ENCODE assay signal across 8 cellular contexts in the genomic region with DNA sequence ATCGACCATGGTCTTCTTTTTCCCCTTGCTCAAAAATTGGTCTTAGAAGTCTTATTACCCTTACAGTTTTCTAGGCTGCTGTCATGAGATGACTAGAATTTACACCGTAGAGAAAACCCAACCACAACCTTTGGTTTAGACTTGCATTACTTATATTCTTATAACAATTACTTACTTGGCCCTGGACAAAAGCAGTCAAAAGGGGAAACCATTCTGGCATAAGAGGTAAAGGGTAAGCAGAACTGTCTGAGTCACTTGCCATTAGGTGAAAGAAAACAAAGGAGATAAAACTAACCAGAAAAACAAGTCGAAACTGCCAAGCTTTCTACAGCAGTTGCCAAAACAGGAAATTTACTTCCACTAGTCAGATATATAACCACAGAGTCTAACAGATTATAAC. TPM values are rescaled to one million over a fixed set of nuclear protein-coding genes. Genes with fewer than 3 reads are reported as not detected.
DNase-seq lines count a peak whose midpoint lies in the region; ATAC-seq and TF ChIP-seq lines count a peak whose summit lies in the region.

No MANE protein-coding gene starts in this region.

- peaks cover 49% of the 10 kb centered on the region for H3K4me1 Mint-ChIP-seq in mesothelial cell of epicardium

- 33 to 46% (median 34%) methylated on average over 3 of the region's 3 CpGs for WGBS in adrenal gland, 4 donors

- no peak overlapping the region for H3K4me3 Mint-ChIP-seq in mesothelial cell of epicardium

- no peaks in the 10 kb centered on the region for H3K27me3 ChIP-seq in adrenal gland

- POLR2A ChIA-PET in GM10248 (lab: Yijun Ruan, JAX) = no interaction called here

- ATAC-seq in GM21576 (IDR thresholded peaks at IDR 0.05; ENCODE audit: unreplicated experiment) = peak; percentile 72

- H3K9me3 ChIP-seq in adrenal gland (replicated peaks in 1 of 3) = peaks cover 0 to 5% (median 0%) of the 10 kb centered on the region in 3 donors

- H3K9me3 Mint-ChIP-seq in mesothelial cell of epicardium = peaks cover 14% of the 10 kb centered on the region

- peaks cover 0 to 7% of the 10 kb centered on the region in 2 donors for H3K36me3 ChIP-seq in adrenal gland (replicated peaks in 1 of 2)

- DNase-seq in GM10248 (ENCODE audit: extremely low spot score) (peak; percentile 28), adrenal gland (no peak), mesothelial cell of epicardium (ENCODE audit: low spot score in 2 of 2, unreplicated experiment in 2 of 2) (no peak), hippocampal formation (lab: John Stamatoyannopoulos, UW) (no peak), G401 (ENCODE audit: low spot score) (no peak), NCI-H146 treated with DMSO at 0.1 percent for 48 hours (lab: John Stamatoyannopoulos, UW; ENCODE audit: unreplicated experiment) (no peak)
- DNase-seq in Jurkat, Clone E6-1 (ENCODE audit: low read depth, low spot score) = peak; percentile 71

- peaks cover 54 to 78% of the 10 kb centered on the region in 2 donors for H3K4me1 ChIP-seq in adrenal gland (replicated peaks in 1 of 2)

- intact Hi-C loops in adrenal gland (cut with DNase I) = no loop called here

- H3K36me3 Mint-ChIP-seq in mesothelial cell of epicardium = peaks cover 26% of the 10 kb centered on the region

- H3K27me3 Mint-ChIP-seq in mesothelial cell of epicardium (ENCODE audit: low read depth) = no peaks in the 10 kb centered on the region

- CTCF ChIA-PET in GM10248 (lab: Yijun Ruan, JAX) = no interaction called here

- peak overlapping the region; percentile 35 for H3K4me3 ChIP-seq in Jurkat, Clone E6-1 (ENCODE audit: low read length)
- H3K4me3 ChIP-seq in adrenal gland = no peak overlapping the region

- TF ChIP-seq CTCF in GM10248 (IDR thresholded peaks at IDR 0.05; ENCODE audit: control extremely low read depth, extremely low read depth, low read depth, missing control alignments) (no peak), adrenal gland (IDR thresholded peaks at IDR 0.05) (no peak), mesothelial cell of epicardium (IDR thresholded peaks at IDR 0.05; ENCODE audit: unreplicated experiment) (no peak)

- TF ChIP-seq POLR2A in adrenal gland (IDR thresholded peaks at IDR 0.05) = no peak

- H3K27ac Mint-ChIP-seq in mesothelial cell of epicardium = peak overlapping the region; percentile 70

- in situ Hi-C loops in G401 (cut with HindIII; ENCODE audit: low sequenced_read_pairs) = no loop called here

- peak overlapping the region in 4 of 5 donors; percentile 28 to 83 (median 36) for H3K27ac ChIP-seq in adrenal gland

RNA-seq across cellular contexts. Expression of a gene that starts 17.9 kb away (rescaled TPM):
- 27.6 TPM for polyA plus RNA-seq in Jurkat, Clone E6-1 (2012; ENCODE audit: insufficient read depth, insufficient read length)
- total RNA-seq in adrenal gland (100 to 1,000 TPM in 7 of 8 donors, 10 to 100 TPM in 1; 97.5 to 363 (median 206) TPM), mesothelial cell of epicardium (73.0 to 77.9 TPM (median 74.6 TPM) in 3 replicates)
- polyA plus RNA-seq in adrenal gland = 10 to 100 TPM; 23.6 to 79.5 (median 27.5) TPM
- 20.7 and 26.6 TPM in 2 replicates for total RNA-seq in G401 (2014; rRNA removed; shearing (Covaris generic))

Comparison
In these comparisons a context has a peak if more than half of its experiments do, and no peak if none do; other contexts are left out.
1. DNase-seq: peak in GM10248 (single experiment) and Jurkat, Clone E6-1 (single experiment); none in adrenal gland (0 of 7), mesothelial cell of epicardium (0 of 2), hippocampal formation (0 of 2), G401 (single experiment) and NCI-H146 treated with DMSO at 0.1 percent for 48 hours (single experiment).